ENCODE assay signal across 8 cellular contexts in the genomic region with DNA sequence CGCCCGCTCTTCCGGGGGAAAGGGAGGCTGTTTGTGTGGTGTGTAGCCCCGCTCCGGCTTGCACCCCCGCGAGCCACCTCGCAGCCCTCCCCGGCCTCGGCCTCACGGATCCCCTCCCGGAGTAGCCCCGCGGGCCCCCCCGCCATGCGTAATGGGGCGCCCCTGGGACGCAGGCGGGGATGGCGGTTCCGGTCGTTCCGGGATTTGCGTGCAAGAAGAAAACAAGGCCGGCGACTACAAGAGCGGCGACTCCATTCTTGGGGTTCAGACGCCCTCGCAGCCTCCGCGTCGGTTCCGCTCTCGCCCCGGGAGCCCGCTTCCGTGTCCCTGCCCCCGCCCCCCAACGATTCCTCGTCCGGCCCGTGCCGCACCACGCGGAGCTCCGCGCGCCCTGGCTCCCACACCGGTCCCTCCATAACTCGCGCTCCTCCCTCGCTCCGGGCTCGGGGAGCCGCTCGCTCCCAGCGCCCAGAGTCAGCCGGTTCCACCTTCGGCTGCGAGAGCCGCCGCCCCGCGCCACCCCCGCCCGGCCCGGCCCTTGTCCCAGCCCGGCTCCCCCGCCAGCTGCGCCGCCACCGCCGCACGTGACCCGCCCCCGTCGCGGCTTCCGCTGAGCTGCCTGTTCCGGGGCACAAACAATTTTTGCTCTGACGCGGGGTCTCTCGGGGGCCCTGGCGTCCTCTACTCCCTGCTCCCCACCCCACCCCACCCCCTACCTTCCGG.
DNase-seq lines count a peak whose midpoint lies in the region; TF ChIP-seq lines count a peak whose summit lies in the region.

No MANE protein-coding gene starts in this region.

- H3K4me1 ChIP-seq in stomach smooth muscle (ENCODE audit: control insufficient read depth, insufficient read depth, low read length): peaks cover 37% of the 10 kb centered on the region

- DNase-seq in AG08396 (ENCODE audit: low spot score) (peak; percentile 62), M059J (ENCODE audit: low read depth) (peak; percentile 47), epithelial cell of prostate (ENCODE audit: low read depth, low spot score) (no peak), myocyte (ENCODE audit: low read depth) (peak; percentile 51), middle frontal gyrus (ENCODE audit: extremely low spot score, low spot score) (no peak)
- DNase-seq in activated CD8-positive, alpha-beta memory T cell treated with anti-CD3 and anti-CD28 coated beads, Interleukin-2, amount 50 U/mL, for 48 hours: peak; percentile 87

- peaks cover 0 to 26% of the 10 kb centered on the region in 2 donors for H3K27me3 ChIP-seq in stomach smooth muscle (ENCODE audit: control insufficient read depth in 1 of 2, insufficient read depth in 2 of 2, low read length in 2 of 2)

- peak overlapping the region; percentile 64 to 74 for H3K4me3 ChIP-seq in stomach smooth muscle (ENCODE audit: low read length in 2 of 2)

- peak overlapping the region; percentile 56 for H3K27ac ChIP-seq in epithelial cell of prostate
- H3K27ac ChIP-seq in stomach smooth muscle (ENCODE audit: low read length): peak overlapping the region; percentile 90

- peak overlapping the region; percentile 74 to 78 for H3K9ac ChIP-seq in stomach smooth muscle (ENCODE audit: low read length in 2 of 2)

- H3K9me3 ChIP-seq in stomach smooth muscle (ENCODE audit: control insufficient read depth in 2 of 2, low read length in 2 of 2): no peaks in the 10 kb centered on the region

- in situ Hi-C loops in GM18951 (cut with MboI; ENCODE audit: low sequenced_read_pairs, unreplicated experiment): no loop called here

- H3K36me3 ChIP-seq in stomach smooth muscle (ENCODE audit: control insufficient read depth in 2 of 2, insufficient read depth in 2 of 2, low read length in 2 of 2): no peaks in the 10 kb centered on the region

- TF ChIP-seq POLR2A in GM18951 (IDR thresholded peaks at IDR 0.05; ENCODE audit: extremely low read depth, insufficient read depth, insufficient read length): peak; percentile 46

Comparison
In these comparisons a context has a peak if more than half of its experiments do, and no peak if none do; other contexts are left out.
1. DNase-seq: peak in AG08396 (single experiment), M059J (single experiment), activated CD8-positive, alpha-beta memory T cell treated with anti-CD3 and anti-CD28 coated beads, Interleukin-2, amount 50 U/mL, for 48 hours (single experiment) and myocyte (single experiment); none in epithelial cell of prostate (single experiment) and middle frontal gyrus (single experiment).